ENCODE assay signal across 1 cellular context in genomic region chr19:4633140-4633967, GRCh38.
TF ChIP-seq lines count a peak whose summit lies in the region.

No MANE protein-coding gene starts in this region.

TF ChIP-seq in HepG2, 621 proteins besides CTCF, POLR2A, EP300 and RAD21 (continued from another document):
- peak; percentile 30 for TF ChIP-seq ZNF407 (CRISPR knock-in tag; IDR thresholded peaks at IDR 0.05; ENCODE audit: not compliant biosample characterization)
- no peak for TF ChIP-seq ZNF776 (CRISPR knock-in tag; IDR thresholded peaks at IDR 0.05)
- TF ChIP-seq, protein P1, sequence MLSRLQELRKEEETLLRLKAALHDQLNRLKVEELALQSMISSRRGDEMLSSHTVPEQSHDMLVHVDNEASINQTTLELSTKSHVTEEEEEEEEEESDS (CRISPR knock-in tag; IDR thresholded peaks at IDR 0.05; ENCODE audit: borderline replicate concordance), result no peak
- TF ChIP-seq CCDC6 (CRISPR knock-in tag; IDR thresholded peaks at IDR 0.05), result no peak
- no peak for TF ChIP-seq SOX13 (IDR thresholded peaks at IDR 0.05)
- no peak for TF ChIP-seq SOX13 (CRISPR knock-in tag; conservative IDR thresholded peaks at IDR 0.05 in 1 of 2, IDR thresholded peaks at IDR 0.05 in 1 of 2)
- TF ChIP-seq EHMT2 (IDR thresholded peaks at IDR 0.05; ENCODE audit: borderline replicate concordance, low read depth, low read length), result no peak
- TF ChIP-seq, protein P2, sequence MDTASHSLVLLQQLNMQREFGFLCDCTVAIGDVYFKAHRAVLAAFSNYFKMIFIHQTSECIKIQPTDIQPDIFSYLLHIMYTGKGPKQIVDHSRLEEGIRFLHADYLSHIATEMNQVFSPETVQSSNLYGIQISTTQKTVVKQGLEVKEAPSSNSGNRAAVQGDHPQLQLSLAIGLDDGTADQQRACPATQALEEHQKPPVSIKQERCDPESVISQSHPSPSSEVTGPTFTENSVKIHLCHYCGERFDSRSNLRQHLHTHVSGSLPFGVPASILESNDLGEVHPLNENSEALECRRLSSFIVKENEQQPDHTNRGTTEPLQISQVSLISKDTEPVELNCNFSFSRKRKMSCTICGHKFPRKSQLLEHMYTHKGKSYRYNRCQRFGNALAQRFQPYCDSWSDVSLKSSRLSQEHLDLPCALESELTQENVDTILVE (CRISPR knock-in tag; IDR thresholded peaks at IDR 0.05), result no peak
- no peak for TF ChIP-seq HMG20B (CRISPR knock-in tag; conservative IDR thresholded peaks at IDR 0.05)
- TF ChIP-seq, protein P3, sequence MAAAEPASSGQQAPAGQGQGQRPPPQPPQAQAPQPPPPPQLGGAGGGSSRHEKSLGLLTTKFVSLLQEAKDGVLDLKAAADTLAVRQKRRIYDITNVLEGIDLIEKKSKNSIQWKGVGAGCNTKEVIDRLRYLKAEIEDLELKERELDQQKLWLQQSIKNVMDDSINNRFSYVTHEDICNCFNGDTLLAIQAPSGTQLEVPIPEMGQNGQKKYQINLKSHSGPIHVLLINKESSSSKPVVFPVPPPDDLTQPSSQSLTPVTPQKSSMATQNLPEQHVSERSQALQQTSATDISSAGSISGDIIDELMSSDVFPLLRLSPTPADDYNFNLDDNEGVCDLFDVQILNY (CRISPR knock-in tag; conservative IDR thresholded peaks at IDR 0.05), result no peak
- TF ChIP-seq ERF (CRISPR knock-in tag; IDR thresholded peaks at IDR 0.05), result peak; percentile 56; the same call in 1 of the 2 replicates
- no peak for TF ChIP-seq ZNF850 (CRISPR knock-in tag; conservative IDR thresholded peaks at IDR 0.05)
- no peak for TF ChIP-seq ASH2L (IDR thresholded peaks at IDR 0.05; ENCODE audit: insufficient read length, low read depth, low read length)
- no peak for TF ChIP-seq ZNF674 (CRISPR knock-in tag; IDR thresholded peaks at IDR 0.05; ENCODE audit: low read depth)
- TF ChIP-seq TBL1XR1 (IDR thresholded peaks at IDR 0.05; ENCODE audit: borderline replicate concordance, low read length, partially characterized antibody), result no peak
- TF ChIP-seq ARHGAP35 (CRISPR knock-in tag; IDR thresholded peaks at IDR 0.05; ENCODE audit: borderline replicate concordance), result no peak
- TF ChIP-seq, protein P4, sequence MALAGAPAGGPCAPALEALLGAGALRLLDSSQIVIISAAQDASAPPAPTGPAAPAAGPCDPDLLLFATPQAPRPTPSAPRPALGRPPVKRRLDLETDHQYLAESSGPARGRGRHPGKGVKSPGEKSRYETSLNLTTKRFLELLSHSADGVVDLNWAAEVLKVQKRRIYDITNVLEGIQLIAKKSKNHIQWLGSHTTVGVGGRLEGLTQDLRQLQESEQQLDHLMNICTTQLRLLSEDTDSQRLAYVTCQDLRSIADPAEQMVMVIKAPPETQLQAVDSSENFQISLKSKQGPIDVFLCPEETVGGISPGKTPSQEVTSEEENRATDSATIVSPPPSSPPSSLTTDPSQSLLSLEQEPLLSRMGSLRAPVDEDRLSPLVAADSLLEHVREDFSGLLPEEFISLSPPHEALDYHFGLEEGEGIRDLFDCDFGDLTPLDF (CRISPR knock-in tag; IDR thresholded peaks at IDR 0.05), result no peak
